ENCODE assay signal across 8 cellular contexts in genomic region chr5:40570408-40571129, GRCh38.
DNase-seq lines count a peak whose midpoint lies in the region; ATAC-seq and TF ChIP-seq lines count a peak whose summit lies in the region.

No MANE protein-coding gene starts in this region.

- peak overlapping the region in 6 of 7 donors; percentile 53 to 86 (median 70) for H3K27ac Mint-ChIP-seq in CD14-positive monocyte

- no peak overlapping the region for H3K27ac ChIP-seq in aorta (ENCODE audit: low read depth in 1 of 2, low read length in 2 of 2)

- TF ChIP-seq CTCF in CD14-positive monocyte (IDR thresholded peaks at IDR 0.05), result no peak
- TF ChIP-seq CTCF in fibroblast of villous mesenchyme (IDR thresholded peaks at IDR 0.05; ENCODE audit: insufficient read depth, low read depth, low read length), result no peak

- H3K4me1 Mint-ChIP-seq in CD14-positive monocyte, result peaks cover 34% of the 10 kb centered on the region

- no peaks in the 10 kb centered on the region for H3K36me3 Mint-ChIP-seq in CD14-positive monocyte

- WGBS in aorta, 2 donors, result 88 to 90% methylated on average over 2 of the region's 2 CpGs

- no peaks in the 10 kb centered on the region for H3K4me1 ChIP-seq in aorta (ENCODE audit: control insufficient read depth in 1 of 2, insufficient read depth in 2 of 2, low read length in 2 of 2)

- no peak for DNase-seq in CD14-positive monocyte (ENCODE audit: low spot score)
- peak; percentile 71 for DNase-seq in fibroblast of villous mesenchyme (ENCODE audit: low read depth)
- DNase-seq in NCI-H748 treated with DMSO at 0.1 percent for 48 hours (lab: John Stamatoyannopoulos, UW), result no peak
- DNase-seq in aorta, result no peak
- DNase-seq in amygdala (lab: John Stamatoyannopoulos, UW), result no peak
- no peak for DNase-seq in ureter (ENCODE audit: low spot score)

- H3K4me3 ChIP-seq in fibroblast of villous mesenchyme (ENCODE audit: low read depth, low read length), result no peak overlapping the region
- H3K4me3 ChIP-seq in aorta (ENCODE audit: low read length in 2 of 2), result no peak overlapping the region

- peaks cover 0 to 1% (median 0%) of the 10 kb centered on the region in 3 donors for H3K27me3 Mint-ChIP-seq in CD14-positive monocyte (ENCODE audit: low read depth in 3 of 3)

- no peaks in the 10 kb centered on the region for H3K36me3 ChIP-seq in aorta (ENCODE audit: control insufficient read depth in 1 of 2, insufficient read depth in 2 of 2, low read length in 1 of 2)

- ATAC-seq in GM19463 (IDR thresholded peaks at IDR 0.05; ENCODE audit: unreplicated experiment), result peak; percentile 87
- peak; percentile 88 for ATAC-seq in HG03439 (IDR thresholded peaks at IDR 0.05; ENCODE audit: unreplicated experiment)
- no peak for ATAC-seq in aorta (ENCODE audit: low FRiP score)

- no peak overlapping the region for H3K4me3 Mint-ChIP-seq in CD14-positive monocyte

- H3K9me3 ChIP-seq in aorta (ENCODE audit: control insufficient read depth, low read length), result no peaks in the 10 kb centered on the region

- intact Hi-C loops in CD14-positive monocyte (cut with micrococcal nuclease), result no loop called here
- intact Hi-C loops in aorta (cut with DNase I), result no loop called here

- H3K27me3 ChIP-seq in aorta (ENCODE audit: control insufficient read depth in 1 of 2, insufficient read depth in 2 of 2, low read length in 1 of 2), result no peaks in the 10 kb centered on the region

- H3K9me3 Mint-ChIP-seq in CD14-positive monocyte, result peaks cover 0 to 5% (median 0%) of the 10 kb centered on the region in 7 donors
